ENCODE assay signal across 8 cellular contexts in genomic region chr10:73865459-73866442, GRCh38. TPM values are rescaled to one million over a fixed set of nuclear protein-coding genes. Genes with fewer than 3 reads are reported as not detected.
DNase-seq lines count a peak whose midpoint lies in the region; ATAC-seq, FAIRE-seq and TF ChIP-seq lines count a peak whose summit lies in the region.

No MANE protein-coding gene starts in this region.

- peak; percentile 95 for FAIRE-seq in GM19239 (lab: Jason Lieb, UNC)
- FAIRE-seq in H54 (lab: Jason Lieb, UNC), result no peak

- H3K9me3 ChIP-seq in esophagus (ENCODE audit: control insufficient read depth in 2 of 2, insufficient read depth in 1 of 2, low read depth in 1 of 2, low read length in 1 of 2), result no peaks in the 10 kb centered on the region

- ATAC-seq in HG03442 (IDR thresholded peaks at IDR 0.05; ENCODE audit: unreplicated experiment), result peak; percentile 55

- peak overlapping the region in 1 of 2 donors; percentile 16 for H3K4me3 ChIP-seq in esophagus (ENCODE audit: low read depth in 1 of 2, low read length in 2 of 2)

- peaks cover 3 to 16% of the 10 kb centered on the region in 2 donors for H3K4me1 ChIP-seq in esophagus (ENCODE audit: control insufficient read depth in 2 of 2, insufficient read depth in 2 of 2, low read length in 1 of 2)

- 62 to 63% methylated on average over 11 of the region's 11 CpGs for WGBS in esophagus, 2 donors

- DNase-seq in GM19239 (ENCODE audit: insufficient read length, low spot score) (peak; percentile 71), epidermal melanocyte (ENCODE audit: insufficient read length, low spot score) (no peak), H54 (ENCODE audit: insufficient read length, low spot score) (no peak), NCI-H1694 treated with DMSO at 0.1 percent for 48 hours (lab: John Stamatoyannopoulos, UW) (no peak)
- DNase-seq in activated CD4-positive, alpha-beta T cell treated with anti-CD3 and anti-CD28 coated beads for 4 hours, result peak; percentile 35 to 51
- DNase-seq in stimulated activated CD8-positive, alpha-beta memory T cell treated with anti-CD3 and anti-CD28 coated beads, Interleukin-7, amount 100 ng/mL, for 4 hours (ENCODE audit: low read depth in 2 of 2), result peak; percentile 22 to 43

- peaks cover 14 to 45% of the 10 kb centered on the region in 2 donors for H3K36me3 ChIP-seq in esophagus (ENCODE audit: control insufficient read depth in 2 of 2, insufficient read depth in 2 of 2, low read length in 1 of 2)

- H3K27ac ChIP-seq in esophagus (ENCODE audit: low read depth in 2 of 2, low read length in 1 of 2), result peak overlapping the region; percentile 49 to 56

- H3K27me3 ChIP-seq in esophagus (ENCODE audit: control insufficient read depth in 1 of 2, insufficient read depth in 2 of 2, low read length in 2 of 2), result no peaks in the 10 kb centered on the region

- TF ChIP-seq POLR2A in H54 (IDR thresholded peaks at IDR 0.05; ENCODE audit: low read depth, low read length), result no peak

RNA-seq across cellular contexts. Expression of gene CAMK2G, which starts 8.6 kb away (rescaled TPM):
- polyA plus RNA-seq in esophagus, result 10 to 100 TPM; 16.1 to 25.3 TPM

RNA-seq across cellular contexts. Expression of gene PLAU, which starts 45.2 kb away (rescaled TPM):
- polyA plus RNA-seq in esophagus, result 10 to 100 TPM in 1 of 2 donors, 1 to 10 TPM in 1; 7.0 to 13.7 TPM

RNA-seq across cellular contexts. Expression of gene NDST2, which starts 54.4 kb away (rescaled TPM):
- 10 to 100 TPM; 13.5 to 14.9 TPM for polyA plus RNA-seq in esophagus

Comparison
In these comparisons a context has a peak if more than half of its experiments do, and no peak if none do; other contexts are left out.
1. DNase-seq: peak in GM19239 (single experiment), activated CD4-positive, alpha-beta T cell treated with anti-CD3 and anti-CD28 coated beads for 4 hours (2 of 2) and stimulated activated CD8-positive, alpha-beta memory T cell treated with anti-CD3 and anti-CD28 coated beads, Interleukin-7, amount 100 ng/mL, for 4 hours (2 of 2); none in epidermal melanocyte (single experiment), H54 (single experiment) and NCI-H1694 treated with DMSO at 0.1 percent for 48 hours (single experiment).